1 cellular context compared by ENCODE assay signal in the genomic region with DNA sequence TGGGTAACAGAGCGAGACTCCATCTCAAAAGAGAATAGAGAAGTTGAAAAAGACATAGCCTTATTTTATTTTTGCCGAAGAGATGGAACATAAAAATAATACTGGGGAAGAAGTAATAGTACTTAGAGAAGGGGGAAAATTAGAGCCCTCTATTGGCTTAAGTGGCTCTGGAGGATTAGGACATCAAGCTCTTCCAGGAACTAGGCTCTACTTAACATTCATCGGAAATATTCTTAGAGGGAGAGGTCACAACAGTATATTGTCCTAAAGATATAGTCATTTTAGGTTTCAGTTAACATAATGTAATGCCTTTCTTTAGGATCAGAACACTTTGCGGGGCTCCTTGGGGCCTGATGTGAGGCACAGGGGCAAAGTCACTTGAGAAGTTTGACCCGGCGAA.
TF ChIP-seq lines count a peak whose summit lies in the region.

No MANE protein-coding gene starts in this region.

TF ChIP-seq in HepG2, 621 proteins besides CTCF, POLR2A, EP300 and RAD21:
- TF ChIP-seq, protein P1, sequence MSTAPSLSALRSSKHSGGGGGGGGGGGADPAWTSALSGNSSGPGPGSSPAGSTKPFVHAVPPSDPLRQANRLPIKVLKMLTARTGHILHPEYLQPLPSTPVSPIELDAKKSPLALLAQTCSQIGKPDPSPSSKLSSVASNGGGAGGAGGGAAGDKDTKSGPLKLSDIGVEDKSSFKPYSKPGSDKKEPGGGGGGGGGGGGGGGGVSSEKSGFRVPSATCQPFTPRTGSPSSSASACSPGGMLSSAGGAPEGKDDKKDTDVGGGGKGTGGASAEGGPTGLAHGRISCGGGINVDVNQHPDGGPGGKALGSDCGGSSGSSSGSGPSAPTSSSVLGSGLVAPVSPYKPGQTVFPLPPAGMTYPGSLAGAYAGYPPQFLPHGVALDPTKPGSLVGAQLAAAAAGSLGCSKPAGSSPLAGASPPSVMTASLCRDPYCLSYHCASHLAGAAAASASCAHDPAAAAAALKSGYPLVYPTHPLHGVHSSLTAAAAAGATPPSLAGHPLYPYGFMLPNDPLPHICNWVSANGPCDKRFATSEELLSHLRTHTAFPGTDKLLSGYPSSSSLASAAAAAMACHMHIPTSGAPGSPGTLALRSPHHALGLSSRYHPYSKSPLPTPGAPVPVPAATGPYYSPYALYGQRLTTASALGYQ (CRISPR knock-in tag; IDR thresholded peaks at IDR 0.05), result no peak
- no peak for TF ChIP-seq ZNF282 (IDR thresholded peaks at IDR 0.05; ENCODE audit: partially characterized antibody)
